29 cellular contexts compared by ENCODE assay signal in the genomic region with DNA sequence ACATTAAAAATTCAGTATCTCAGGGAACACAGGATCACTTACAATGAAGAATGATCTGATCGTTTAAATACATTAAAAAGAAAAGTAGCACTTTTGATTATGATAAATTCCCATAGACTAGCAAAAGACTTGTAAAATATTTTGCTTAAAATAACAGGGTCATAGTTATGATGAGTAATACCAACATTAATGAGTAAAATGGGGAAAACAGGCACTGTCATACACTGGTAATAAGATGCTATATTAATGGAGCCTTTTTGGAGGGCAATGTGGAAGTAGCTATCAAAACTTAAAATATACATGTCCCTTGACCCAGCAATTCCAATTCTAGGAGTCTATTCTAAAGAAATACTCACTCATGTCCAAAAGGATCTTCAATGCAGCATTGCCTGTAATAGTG.
"Had no signal": no experiment of that assay in that cellular context is flagged by ENCODE, and none has a peak within 500 bp of the region (broad histone marks: within the 10 kb centered on the region; RNA-seq: fewer than 3 reads in every experiment).

No MANE protein-coding gene starts in this region.

- DNase-seq: activated CD4-positive, alpha-beta memory T cell treated with anti-CD3 and anti-CD28 coated beads for 36 hours; activated CD4-positive, alpha-beta T cell treated with anti-CD3 and anti-CD28 coated beads for 36 hours; activated CD4-positive, alpha-beta T cell treated with anti-CD3 and anti-CD28 coated beads, Interleukin-2, amount 10 ng/mL, durations not matched to agents 24 days and 14 days; activated CD4-positive, CD25-positive, alpha-beta regulatory T cell; activated CD4-positive, CD25-positive, alpha-beta regulatory T cell treated with anti-CD3 and anti-CD28 coated beads, Interleukin-2, amount 50 U/mL, for 72 hours; activated CD8-positive, alpha-beta memory T cell treated with anti-CD3 and anti-CD28 coated beads, Interleukin-2, amount 10 ng/mL, durations not matched to agents 7 days and 5 days; activated CD8-positive, alpha-beta memory T cell treated with anti-CD3 and anti-CD28 coated beads, Interleukin-2, amount 50 U/mL, for 4 hours; activated CD8-positive, alpha-beta T cell treated with anti-CD3 and anti-CD28 coated beads, Interleukin-2, amount 10 ng/mL, durations not matched to agents 7 days and 5 days; activated gamma-delta T cell; activated naive CD4-positive, alpha-beta T cell; activated naive CD4-positive, alpha-beta T cell treated with anti-CD3 and anti-CD28 coated beads, Interleukin-2, amount 10 ng/mL, durations not matched to agents 7 days and 5 days; activated naive CD8-positive, alpha-beta T cell treated with anti-CD3 and anti-CD28 coated beads, Interleukin-2, amount 10 ng/mL, durations not matched to agents 7 days and 5 days; activated T-cell treated with anti-CD3 and anti-CD28 coated beads, Interleukin-2, amount 50 U/mL, for 24 hours; activated T-cell treated with anti-CD3 and anti-CD28 coated beads, Interleukin-2, amount 50 U/mL, for 72 hours; brain microvascular endothelial cell; dorsolateral prefrontal cortex; effector memory CD4-positive, alpha-beta T cell; endodermal cell; foreskin fibroblast; glutamatergic neuron; heart left ventricle; T-helper 2 cell had no signal

- H3K27me3 Mint-ChIP-seq: activated CD4-positive, alpha-beta memory T cell treated with anti-CD3 and anti-CD28 coated beads for 36 hours; activated CD4-positive, alpha-beta T cell treated with anti-CD3 and anti-CD28 coated beads for 36 hours; activated CD4-positive, alpha-beta T cell treated with anti-CD3 and anti-CD28 coated beads, Interleukin-2, amount 10 ng/mL, durations not matched to agents 24 days and 14 days; activated CD8-positive, alpha-beta memory T cell treated with anti-CD3 and anti-CD28 coated beads, Interleukin-2, amount 10 ng/mL, durations not matched to agents 7 days and 5 days; activated naive CD4-positive, alpha-beta T cell treated with anti-CD3 and anti-CD28 coated beads, Interleukin-2, amount 10 ng/mL, durations not matched to agents 7 days and 5 days; activated naive CD8-positive, alpha-beta T cell treated with anti-CD3 and anti-CD28 coated beads, Interleukin-2, amount 10 ng/mL, durations not matched to agents 7 days and 5 days; activated T-cell treated with anti-CD3 and anti-CD28 coated beads, Interleukin-2, amount 50 U/mL, for 24 hours; central memory CD8-positive, alpha-beta T cell; dendritic cell treated with granulocyte-macrophage colony-stimulating factor and Interleukin-4, amounts not matched to agents 40 ng/mL and 50 ng/mL, for 4 days had no signal

- H3K9me3 ChIP-seq: ascending aorta, heart left ventricle had no signal

- H3K9me3 Mint-ChIP-seq: activated CD4-positive, alpha-beta memory T cell treated with anti-CD3 and anti-CD28 coated beads for 36 hours; activated naive CD4-positive, alpha-beta T cell treated with anti-CD3 and anti-CD28 coated beads, Interleukin-2, amount 10 ng/mL, durations not matched to agents 7 days and 5 days; activated naive CD4-positive, alpha-beta T cell treated with anti-CD3 and anti-CD28 coated beads, Interleukin-2, amount 50 U/mL, for 72 hours; activated naive CD8-positive, alpha-beta T cell treated with anti-CD3 and anti-CD28 coated beads, Interleukin-2, amount 10 ng/mL, durations not matched to agents 7 days and 5 days; activated T-cell treated with anti-CD3 and anti-CD28 coated beads, Interleukin-2, amount 50 U/mL, for 24 hours; activated T-cell treated with anti-CD3 and anti-CD28 coated beads, Interleukin-2, amount 50 U/mL, for 72 hours; central memory CD8-positive, alpha-beta T cell; dendritic cell treated with granulocyte-macrophage colony-stimulating factor and Interleukin-4, amounts not matched to agents 40 ng/mL and 50 ng/mL, for 4 days; endodermal cell had no signal

- H3K4me3 ChIP-seq: ascending aorta, coronary artery, dorsolateral prefrontal cortex, heart left ventricle had no signal

- H3K27ac Mint-ChIP-seq: activated CD4-positive, alpha-beta memory T cell treated with anti-CD3 and anti-CD28 coated beads for 36 hours; activated CD4-positive, alpha-beta T cell treated with anti-CD3 and anti-CD28 coated beads for 36 hours; activated CD4-positive, alpha-beta T cell treated with anti-CD3 and anti-CD28 coated beads, Interleukin-2, amount 10 ng/mL, durations not matched to agents 24 days and 14 days; activated CD8-positive, alpha-beta memory T cell treated with anti-CD3 and anti-CD28 coated beads, Interleukin-2, amount 10 ng/mL, durations not matched to agents 7 days and 5 days; activated CD8-positive, alpha-beta T cell treated with anti-CD3 and anti-CD28 coated beads, Interleukin-2, amount 10 ng/mL, durations not matched to agents 7 days and 5 days; activated naive CD4-positive, alpha-beta T cell treated with anti-CD3 and anti-CD28 coated beads, Interleukin-2, amount 10 ng/mL, durations not matched to agents 7 days and 5 days; activated naive CD4-positive, alpha-beta T cell treated with anti-CD3 and anti-CD28 coated beads, Interleukin-2, amount 50 U/mL, for 72 hours; activated naive CD8-positive, alpha-beta T cell treated with anti-CD3 and anti-CD28 coated beads, Interleukin-2, amount 10 ng/mL, durations not matched to agents 7 days and 5 days; activated T-cell treated with anti-CD3 and anti-CD28 coated beads, Interleukin-2, amount 50 U/mL, for 24 hours; activated T-cell treated with anti-CD3 and anti-CD28 coated beads, Interleukin-2, amount 50 U/mL, for 72 hours; dendritic cell treated with granulocyte-macrophage colony-stimulating factor and Interleukin-4, amounts not matched to agents 40 ng/mL and 50 ng/mL, for 4 days; endodermal cell had no signal

- ATAC-seq: activated CD4-positive, alpha-beta T cell treated with anti-CD3 and anti-CD28 coated beads for 36 hours; activated CD8-positive, alpha-beta memory T cell treated with anti-CD3 and anti-CD28 coated beads, Interleukin-2, amount 10 ng/mL, durations not matched to agents 7 days and 5 days; activated CD8-positive, alpha-beta T cell treated with anti-CD3 and anti-CD28 coated beads, Interleukin-2, amount 10 ng/mL, durations not matched to agents 7 days and 5 days; activated naive CD4-positive, alpha-beta T cell treated with anti-CD3 and anti-CD28 coated beads, Interleukin-2, amount 50 U/mL, for 72 hours; activated T-cell treated with anti-CD3 and anti-CD28 coated beads, Interleukin-2, amount 50 U/mL, for 72 hours; esophagus mucosa; heart left ventricle had no signal

- H3K4me1 Mint-ChIP-seq: activated CD8-positive, alpha-beta memory T cell treated with anti-CD3 and anti-CD28 coated beads, Interleukin-2, amount 10 ng/mL, durations not matched to agents 7 days and 5 days; activated naive CD4-positive, alpha-beta T cell treated with anti-CD3 and anti-CD28 coated beads, Interleukin-2, amount 10 ng/mL, durations not matched to agents 7 days and 5 days; activated naive CD8-positive, alpha-beta T cell treated with anti-CD3 and anti-CD28 coated beads, Interleukin-2, amount 10 ng/mL, durations not matched to agents 7 days and 5 days; endodermal cell had no signal

- H3K4me1 ChIP-seq: ascending aorta had no signal

- H3K4me3 Mint-ChIP-seq: activated CD4-positive, alpha-beta memory T cell treated with anti-CD3 and anti-CD28 coated beads for 36 hours; activated CD4-positive, alpha-beta T cell treated with anti-CD3 and anti-CD28 coated beads for 36 hours; activated CD4-positive, alpha-beta T cell treated with anti-CD3 and anti-CD28 coated beads, Interleukin-2, amount 10 ng/mL, durations not matched to agents 24 days and 14 days; activated CD8-positive, alpha-beta memory T cell treated with anti-CD3 and anti-CD28 coated beads, Interleukin-2, amount 10 ng/mL, durations not matched to agents 7 days and 5 days; activated CD8-positive, alpha-beta T cell treated with anti-CD3 and anti-CD28 coated beads, Interleukin-2, amount 10 ng/mL, durations not matched to agents 7 days and 5 days; activated naive CD4-positive, alpha-beta T cell treated with anti-CD3 and anti-CD28 coated beads, Interleukin-2, amount 10 ng/mL, durations not matched to agents 7 days and 5 days; activated naive CD8-positive, alpha-beta T cell treated with anti-CD3 and anti-CD28 coated beads, Interleukin-2, amount 10 ng/mL, durations not matched to agents 7 days and 5 days; activated T-cell treated with anti-CD3 and anti-CD28 coated beads, Interleukin-2, amount 50 U/mL, for 24 hours; activated T-cell treated with anti-CD3 and anti-CD28 coated beads, Interleukin-2, amount 50 U/mL, for 72 hours; central memory CD8-positive, alpha-beta T cell; dendritic cell treated with granulocyte-macrophage colony-stimulating factor and Interleukin-4, amounts not matched to agents 40 ng/mL and 50 ng/mL, for 4 days; endodermal cell had no signal

- H3K27ac ChIP-seq: ascending aorta, brain microvascular endothelial cell, coronary artery, dorsolateral prefrontal cortex, heart left ventricle had no signal

- FAIRE-seq: bronchial epithelial cell had no signal

- H3K27me3 ChIP-seq: ascending aorta, brain microvascular endothelial cell, dorsolateral prefrontal cortex, heart left ventricle had no signal
